24 cellular contexts compared by ENCODE assay signal in the genomic region with DNA sequence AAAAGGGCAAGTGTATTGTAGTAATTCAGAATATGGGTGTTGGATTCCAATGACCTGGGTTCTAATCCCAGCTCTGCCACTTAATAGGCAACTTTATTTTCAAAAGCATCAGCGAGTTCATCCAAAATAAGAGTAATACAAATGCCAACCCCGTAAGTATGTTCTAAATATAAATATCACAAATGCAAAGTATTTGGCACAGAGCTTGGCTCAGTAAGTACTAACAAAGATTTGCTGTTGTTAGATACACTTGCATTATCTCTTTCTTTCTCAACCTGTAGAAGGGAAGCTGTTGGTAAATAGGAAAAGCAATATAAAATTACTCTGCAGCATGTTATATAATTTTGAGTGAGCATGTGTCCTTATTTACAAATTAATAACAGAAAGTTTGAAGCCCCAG.
"Had no signal": no experiment of that assay in that cellular context is flagged by ENCODE, and none has a peak within 500 bp of the region (broad histone marks: within the 10 kb centered on the region; RNA-seq: fewer than 3 reads in every experiment).

No MANE protein-coding gene starts in this region.

- H3K36me3 ChIP-seq: neural progenitor cell, ovary, right lobe of liver, sigmoid colon, stomach, thoracic aorta, thyroid gland, tibial nerve, upper lobe of left lung, vagina had no signal

- H3K9me3 ChIP-seq: ovary, psoas muscle, right lobe of liver, sigmoid colon, stomach, thoracic aorta, thyroid gland, tibial nerve, upper lobe of left lung, vagina had no signal

- ATAC-seq: natural killer cell; psoas muscle; right lobe of liver; stimulated activated effector memory CD8-positive, alpha-beta T cell treated with anti-CD3 and anti-CD28 coated beads, Interleukin-12 subunit alpha, Interleukin-12 subunit beta, amount 100 ng/mL, for 72 hours; stimulated activated naive B cell treated with anti-CD40 and anti-IgM and Interleukin-4, amounts not matched to agents 10 μg/mL and 1 μg/mL and 100 μg/mL, for 72 hours had no signal

- H3K4me1 ChIP-seq: parathyroid adenoma, psoas muscle, right lobe of liver, thyroid gland, tibial nerve, upper lobe of left lung, vagina had no signal

- H3K4me3 ChIP-seq: neural progenitor cell, ovary, psoas muscle, right lobe of liver, sigmoid colon, stomach, thoracic aorta, thyroid gland, tibial nerve, upper lobe of left lung, vagina had no signal

- H3K27me3 ChIP-seq: neural progenitor cell, ovary, right lobe of liver, sigmoid colon, stomach, thyroid gland, tibial nerve, upper lobe of left lung, vagina had no signal

- DNase-seq: natural killer cell; occipital lobe; ovary; posterior cingulate gyrus; psoas muscle; right lobe of liver; sigmoid colon; small intestine; stimulated activated CD4-positive, alpha-beta T cell treated with anti-CD3 and anti-CD28 coated beads, Interleukin-15, amount 100 ng/mL, for 24 hours; stimulated activated CD4-positive, alpha-beta T cell treated with anti-CD3 and anti-CD28 coated beads, Interleukin-2, amount 100 ng/mL, for 24 hours; stimulated activated CD4-positive, alpha-beta T cell treated with anti-CD3 and anti-CD28 coated beads, Interleukin-2, amount 100 ng/mL, for 48 hours; stimulated activated CD4-positive, alpha-beta T cell treated with anti-CD3 and anti-CD28 coated beads, Interleukin-4, amount 100 ng/mL, for 24 hours; stimulated activated naive B cell treated with anti-CD40 and anti-IgM and Interleukin-4, amounts not matched to agents 10 μg/mL and 1 μg/mL and 100 μg/mL, for 72 hours; stimulated activated naive CD4-positive, alpha-beta T cell treated with Interleukin-2 at 50 U/mL for 16 hours; stomach; thyroid gland; trophoblast cell; upper lobe of left lung had no signal

- H3K27ac ChIP-seq: neural progenitor cell, ovary, parathyroid adenoma, psoas muscle, right lobe of liver, sigmoid colon, stomach, thoracic aorta, thyroid gland, tibial nerve, upper lobe of left lung, vagina had no signal
